In the genomic region with DNA sequence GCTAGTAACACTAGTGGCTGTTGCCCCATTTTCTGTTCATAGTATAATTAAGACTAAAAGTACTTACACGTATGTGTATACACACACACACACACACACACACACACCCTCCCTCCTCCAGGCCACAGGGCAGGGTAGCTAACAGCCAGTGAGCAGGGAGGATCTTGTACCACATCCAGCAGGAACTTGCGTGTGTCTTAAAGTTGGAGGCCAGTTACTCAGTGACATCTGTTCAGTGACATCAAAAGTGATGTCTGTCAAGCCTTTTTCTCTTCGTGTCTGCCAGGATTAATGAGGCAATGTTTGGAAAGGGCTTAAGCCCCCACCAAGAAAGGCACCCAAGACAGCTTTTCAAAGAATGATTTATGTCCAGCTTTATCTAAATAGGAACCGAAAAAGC, we compare ENCODE assay signal across 8 cellular contexts.
DNase-seq lines count a peak whose midpoint lies in the region; ATAC-seq and TF ChIP-seq lines count a peak whose summit lies in the region.

No MANE protein-coding gene starts in this region.

- H3K4me1 ChIP-seq in body of pancreas (peaks cover 18% of the 10 kb centered on the region), lung (ENCODE audit: control insufficient read depth in 2 of 2, insufficient read depth in 2 of 2, low read length in 2 of 2) (peaks cover 4 to 7% of the 10 kb centered on the region in 2 donors), aorta (ENCODE audit: control insufficient read depth in 1 of 2, insufficient read depth in 2 of 2, low read length in 2 of 2) (no peaks in the 10 kb centered on the region)

- H3K27ac Mint-ChIP-seq in natural killer cell, result no peak overlapping the region
- H3K27ac Mint-ChIP-seq in natural killer cell treated with Interleukin-12 subunit alpha and Interleukin-12 subunit beta and Interleukin-15 and Interleukin-18, amount 100 ng/mL, for 72 hours, result no peak overlapping the region

- H3K4me3 Mint-ChIP-seq in natural killer cell, result peak overlapping the region; percentile 28
- no peak overlapping the region for H3K4me3 Mint-ChIP-seq in natural killer cell treated with Interleukin-12 subunit alpha and Interleukin-12 subunit beta and Interleukin-15 and Interleukin-18, amount 100 ng/mL, for 72 hours

- WGBS in body of pancreas, 2 donors, result 8 to 21% methylated on average over 4 of the region's 4 CpGs
- 27% methylated on average over 4 of the region's 4 CpGs for WGBS in lung, 2 donors
- WGBS in aorta, 2 donors, result 39 to 42% methylated on average over 4 of the region's 4 CpGs

- peaks cover 6 to 13% of the 10 kb centered on the region in 2 donors for H3K4me1 Mint-ChIP-seq in natural killer cell
- H3K4me1 Mint-ChIP-seq in natural killer cell treated with Interleukin-12 subunit alpha and Interleukin-12 subunit beta and Interleukin-15 and Interleukin-18, amount 100 ng/mL, for 72 hours (ENCODE audit: low read depth in 2 of 2), result peaks cover 5 to 8% of the 10 kb centered on the region in 2 donors

- no peaks in the 10 kb centered on the region for H3K9me3 ChIP-seq in body of pancreas
- H3K9me3 ChIP-seq in lung (ENCODE audit: control insufficient read depth in 2 of 2, insufficient read depth in 1 of 2, low read length in 1 of 2), result no peaks in the 10 kb centered on the region
- H3K9me3 ChIP-seq in aorta (ENCODE audit: control insufficient read depth, low read length), result no peaks in the 10 kb centered on the region

- no peak for DNase-seq in natural killer cell
- DNase-seq in natural killer cell treated with Interleukin-12 subunit alpha and Interleukin-12 subunit beta and Interleukin-15 and Interleukin-18, amount 100 ng/mL, for 72 hours (ENCODE audit: low spot score), result no peak
- DNase-seq in body of pancreas, result peak in 3 of 4 donors; percentile 24 to 57 (median 37)
- no peak for DNase-seq in lung (ENCODE audit: low spot score)
- DNase-seq in aorta, result peak; percentile 80 to 82

- no peak for ATAC-seq in natural killer cell
- ATAC-seq in natural killer cell treated with Interleukin-12 subunit alpha and Interleukin-12 subunit beta and Interleukin-15 and Interleukin-18, amount 100 ng/mL, for 72 hours, result no peak
- ATAC-seq in body of pancreas, result no peak
- no peak for ATAC-seq in lung (ENCODE audit: insufficient read depth, low FRiP score)
- ATAC-seq in aorta (ENCODE audit: low FRiP score), result peak; percentile 56
- no peak for ATAC-seq in HG03045 (IDR thresholded peaks at IDR 0.05; ENCODE audit: unreplicated experiment)
- ATAC-seq in GM19397 (IDR thresholded peaks at IDR 0.05; ENCODE audit: unreplicated experiment), result no peak
- ATAC-seq in GM19467 (IDR thresholded peaks at IDR 0.05; ENCODE audit: unreplicated experiment), result no peak

- TF ChIP-seq POLR2A in body of pancreas (IDR thresholded peaks at IDR 0.05), result peak in 1 of 3 donors; percentile 21

- intact Hi-C loops in natural killer cell (cut with micrococcal nuclease) (no loop called here), body of pancreas (cut with DNase I) (no loop called here), aorta (cut with DNase I) (loop anchor here (2.0 to 10.0 kb wide), 5 partner anchors 88 to 206 kb away; no protein-coding TSS in a partner anchor)

- H3K27ac ChIP-seq in body of pancreas (peak overlapping the region in 3 of 4 donors; percentile 74 to 80 (median 79)), lung (ENCODE audit: low read depth in 1 of 2, low read length in 1 of 2) (peak overlapping the region; percentile 66 to 74), aorta (ENCODE audit: low read depth in 1 of 2, low read length in 2 of 2) (peak overlapping the region; percentile 83 to 98)

- H3K4me3 ChIP-seq in body of pancreas (no peak overlapping the region), lung (no peak overlapping the region), aorta (ENCODE audit: low read length in 2 of 2) (no peak overlapping the region)

- H3K9me3 Mint-ChIP-seq in natural killer cell, result no peaks in the 10 kb centered on the region
- no peaks in the 10 kb centered on the region for H3K9me3 Mint-ChIP-seq in natural killer cell treated with Interleukin-12 subunit alpha and Interleukin-12 subunit beta and Interleukin-15 and Interleukin-18, amount 100 ng/mL, for 72 hours

- H3K27me3 Mint-ChIP-seq in natural killer cell (ENCODE audit: low read depth in 2 of 2), result peaks cover 33 to 43% of the 10 kb centered on the region in 2 donors
- H3K27me3 Mint-ChIP-seq in natural killer cell treated with Interleukin-12 subunit alpha and Interleukin-12 subunit beta and Interleukin-15 and Interleukin-18, amount 100 ng/mL, for 72 hours, result peaks cover 40 to 44% of the 10 kb centered on the region in 2 donors

- H3K27me3 ChIP-seq in body of pancreas (no peaks in the 10 kb centered on the region), lung (ENCODE audit: control insufficient read depth, insufficient read depth) (no peaks in the 10 kb centered on the region), aorta (ENCODE audit: control insufficient read depth in 1 of 2, insufficient read depth in 2 of 2, low read length in 1 of 2) (no peaks in the 10 kb centered on the region)

- no peaks in the 10 kb centered on the region for H3K36me3 ChIP-seq in body of pancreas (replicated peaks in 1 of 2; ENCODE audit: insufficient read depth in 1 of 2, low read depth in 2 of 2)
- H3K36me3 ChIP-seq in lung (ENCODE audit: control insufficient read depth in 2 of 2, insufficient read depth in 2 of 2, low read length in 2 of 2), result no peaks in the 10 kb centered on the region
- H3K36me3 ChIP-seq in aorta (ENCODE audit: control insufficient read depth in 1 of 2, insufficient read depth in 2 of 2, low read length in 1 of 2), result no peaks in the 10 kb centered on the region

- TF ChIP-seq CTCF in natural killer cell (IDR thresholded peaks at IDR 0.05) (no peak), body of pancreas (IDR thresholded peaks at IDR 0.05) (no peak), lung (IDR thresholded peaks at IDR 0.05; ENCODE audit: control extremely low read depth, extremely low read depth) (no peak)

- H3K36me3 Mint-ChIP-seq in natural killer cell, result no peaks in the 10 kb centered on the region
- no peaks in the 10 kb centered on the region for H3K36me3 Mint-ChIP-seq in natural killer cell treated with Interleukin-12 subunit alpha and Interleukin-12 subunit beta and Interleukin-15 and Interleukin-18, amount 100 ng/mL, for 72 hours

Comparison
In these comparisons a context has a peak if more than half of its experiments do, and no peak if none do; other contexts are left out.
1. DNase-seq: peak in body of pancreas (3 of 4) and aorta (2 of 2); none in natural killer cell (single experiment), natural killer cell treated with Interleukin-12 subunit alpha and Interleukin-12 subunit beta and Interleukin-15 and Interleukin-18, amount 100 ng/mL, for 72 hours (single experiment) and lung (single experiment).
2. intact Hi-C loops: an anchor here in aorta (2.0 to 10.0 kb wide); none called in natural killer cell and body of pancreas.
3. Peak in every context shown above with its lines, with median percentiles within 50 percentile points of each other: H3K27ac ChIP-seq.